ENCODE assay signal across 21 cellular contexts in the genomic region with DNA sequence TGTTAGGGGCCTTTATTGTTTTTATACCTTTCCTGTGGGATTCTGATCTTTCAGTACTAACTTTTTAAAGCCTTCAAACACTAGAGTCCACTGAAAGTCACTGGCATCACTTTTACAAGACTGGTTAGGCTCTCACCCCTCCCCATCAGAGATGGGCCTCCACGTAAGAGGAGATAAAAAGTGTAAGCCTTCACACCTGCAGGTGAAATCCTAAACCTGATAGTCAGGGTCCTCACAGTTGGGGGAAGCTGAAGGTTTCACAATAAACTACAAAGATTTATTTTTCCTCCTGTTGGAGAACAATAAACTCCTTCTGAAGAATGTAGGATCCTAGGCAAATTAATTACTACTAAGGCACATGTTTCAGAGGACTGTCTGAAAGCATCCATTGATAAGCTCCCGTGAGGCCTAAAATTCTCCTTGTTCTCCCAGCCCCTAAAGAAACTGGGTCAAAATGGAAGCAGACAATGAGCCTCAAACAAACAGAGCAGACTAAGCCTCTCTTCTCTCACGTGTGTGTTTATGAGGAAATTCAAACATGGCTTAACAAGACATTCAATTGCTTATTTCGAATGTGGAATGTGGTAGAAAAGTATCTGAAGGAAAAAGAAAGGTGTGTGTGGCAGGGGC.
A peak's percentile ranks its signal among the peaks of the same experiment; 100 is the strongest.
DNase-seq lines count a peak whose midpoint lies in the region; TF ChIP-seq lines count a peak whose summit lies in the region.
"Had no signal": no experiment of that assay in that cellular context is flagged by ENCODE, and none has a peak within 500 bp of the region (broad histone marks: within the 10 kb centered on the region; RNA-seq: fewer than 3 reads in every experiment).

No MANE protein-coding gene starts in this region.

- H3K27me3 ChIP-seq in hepatocyte: no peaks in the 10 kb centered on the region
- H3K27me3 ChIP-seq: BLaER1 treated with 17β-estradiol and CSF1 and Interleukin-3, amounts not matched to agents 10 nM and 100 nM had no signal

- no peaks in the 10 kb centered on the region for H3K4me1 Mint-ChIP-seq in activated naive CD8-positive, alpha-beta T cell treated with anti-CD3 and anti-CD28 coated beads for 36 hours
- H3K4me1 Mint-ChIP-seq: CD4-positive, alpha-beta memory T cell had no signal

- H3K9me3 Mint-ChIP-seq in activated naive CD8-positive, alpha-beta T cell treated with anti-CD3 and anti-CD28 coated beads for 36 hours: no peaks in the 10 kb centered on the region

- H3K27ac ChIP-seq in hepatocyte: peak overlapping the region; percentile 53
- H3K27ac ChIP-seq: BLaER1 treated with 17β-estradiol and CSF1 and Interleukin-3, amounts not matched to agents 10 nM and 100 nM; HL-60 had no signal

- no peaks in the 10 kb centered on the region for H3K27me3 Mint-ChIP-seq in activated naive CD8-positive, alpha-beta T cell treated with anti-CD3 and anti-CD28 coated beads for 36 hours

- WGBS in hepatocyte (ENCODE audit: low lambda C conversion rate, missing lambda C conversion rate): 51% methylated on average over 4 of the region's 4 CpGs

- H3K36me3 ChIP-seq in hepatocyte (replicated peaks; ENCODE audit: insufficient read depth, low read depth): no peaks in the 10 kb centered on the region
- H3K36me3 ChIP-seq: BLaER1 treated with 17β-estradiol and CSF1 and Interleukin-3, amounts not matched to agents 10 nM and 100 nM had no signal

- H3K36me3 Mint-ChIP-seq in activated naive CD8-positive, alpha-beta T cell treated with anti-CD3 and anti-CD28 coated beads for 36 hours: peaks cover 2% of the 10 kb centered on the region
- H3K36me3 Mint-ChIP-seq: CD4-positive, alpha-beta memory T cell had no signal

- no peak overlapping the region for H3K4me3 Mint-ChIP-seq in activated naive CD8-positive, alpha-beta T cell treated with anti-CD3 and anti-CD28 coated beads for 36 hours
- H3K4me3 Mint-ChIP-seq: CD4-positive, alpha-beta memory T cell had no signal

- H3K79me2 ChIP-seq in hepatocyte: peaks cover 11% of the 10 kb centered on the region

- no peak overlapping the region for H3K27ac Mint-ChIP-seq in activated naive CD8-positive, alpha-beta T cell treated with anti-CD3 and anti-CD28 coated beads for 36 hours

- DNase-seq in COLO829 (ENCODE audit: low spot score) (peak; percentile 26), SK-MEL-5 (ENCODE audit: low read depth, low spot score) (peak; percentile 10), hepatocyte (ENCODE audit: low spot score) (no peak), retina (peak; percentile 27), ecto neural progenitor cell (ENCODE audit: low spot score) (no peak), 8988T (no peak)
- DNase-seq in activated naive CD8-positive, alpha-beta T cell treated with anti-CD3 and anti-CD28 coated beads for 36 hours: no peak
- DNase-seq: AML-193; Caco-2; CD4-positive, alpha-beta memory T cell; NCI-H1092; NCI-H1417 treated with DMSO at 0.1 percent for 48 hours; NCI-H1694 treated with DMSO at 0.1 percent for 48 hours; NCI-H2081 treated with DMSO at 0.1 percent for 48 hours; NCI-H446; NCI-H524 treated with DMSO at 0.1 percent for 48 hours; NCI-H82; NK-92 treated with Interleukin-12 subunit alpha and Interleukin-12 subunit beta, amount 100 ng/mL, for 24 hours; PC-3 had no signal

- no peaks in the 10 kb centered on the region for H3K4me1 ChIP-seq in hepatocyte (ENCODE audit: insufficient read depth)
- H3K4me1 ChIP-seq: BLaER1 treated with 17β-estradiol and CSF1 and Interleukin-3, amounts not matched to agents 10 nM and 100 nM had no signal

- H3K9me2 ChIP-seq in hepatocyte (replicated peaks; ENCODE audit: insufficient read depth): no peaks in the 10 kb centered on the region

- in situ Hi-C loops in SK-MEL-5 (cut with HindIII; ENCODE audit: low pct_unique_long_range_greater_than_20kb, low sequenced_read_pairs): no loop called here

- no peaks in the 10 kb centered on the region for H3K9me3 ChIP-seq in hepatocyte (ENCODE audit: low read depth)
- H3K9me3 ChIP-seq: Caco-2 had no signal

- no peak overlapping the region for H3K4me2 ChIP-seq in hepatocyte
- H3K4me2 ChIP-seq: BLaER1 treated with 17β-estradiol and CSF1 and Interleukin-3, amounts not matched to agents 10 nM and 100 nM had no signal

- TF ChIP-seq CTCF in hepatocyte (IDR thresholded peaks at IDR 0.05; ENCODE audit: poor library complexity): no peak

- H2AFZ ChIP-seq in hepatocyte: no peak overlapping the region

- H3K4me3 ChIP-seq in hepatocyte: no peak overlapping the region
- H3K4me3 ChIP-seq: BLaER1 treated with 17β-estradiol and CSF1 and Interleukin-3, amounts not matched to agents 10 nM and 100 nM had no signal

- H4K20me1 ChIP-seq in hepatocyte (ENCODE audit: insufficient read depth, poor library complexity, severe bottlenecking): no peaks in the 10 kb centered on the region
- H4K20me1 ChIP-seq: BLaER1 treated with 17β-estradiol and CSF1 and Interleukin-3, amounts not matched to agents 10 nM and 100 nM had no signal

Comparison
In these comparisons a context has a peak if more than half of its experiments do, and no peak if none do; other contexts are left out.
1. DNase-seq: peak in COLO829 (single experiment), SK-MEL-5 (single experiment) and retina (single experiment); none in hepatocyte (single experiment), ecto neural progenitor cell (single experiment), activated naive CD8-positive, alpha-beta T cell treated with anti-CD3 and anti-CD28 coated beads for 36 hours (single experiment) and 8988T (single experiment).